ENCODE assay signal across 22 cellular contexts in the genomic region with DNA sequence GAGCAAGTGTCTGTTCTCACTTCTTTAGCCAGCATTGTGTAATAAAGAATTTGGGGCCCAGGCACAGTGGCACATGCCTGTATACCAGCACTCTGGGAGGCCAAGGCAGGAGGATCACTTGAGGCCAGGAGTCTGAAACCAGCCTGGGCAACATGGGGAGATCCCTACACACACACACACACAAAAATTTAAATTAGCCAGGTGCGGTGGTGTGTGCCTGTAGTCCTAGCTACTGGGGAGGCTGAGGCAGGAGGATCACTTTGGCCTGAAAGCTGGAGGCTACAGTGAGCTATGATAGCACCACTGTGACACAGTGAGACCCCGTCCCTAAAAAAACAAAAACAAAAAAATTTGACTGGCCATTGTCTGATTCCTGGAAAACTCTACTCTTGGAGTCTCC. TPM values are rescaled to one million over a fixed set of nuclear protein-coding genes. Genes with fewer than 3 reads are reported as not detected.
DNase-seq lines count a peak whose midpoint lies in the region; ATAC-seq and TF ChIP-seq lines count a peak whose summit lies in the region.
"Had no signal": no experiment of that assay in that cellular context is flagged by ENCODE, and none has a peak within 500 bp of the region (broad histone marks: within the 10 kb centered on the region; RNA-seq: fewer than 3 reads in every experiment).

No MANE protein-coding gene starts in this region.

- no TSS peak for BruUV-seq in mammary epithelial cell (replicated peaks; lab: Mats Ljungman, UMichigan)

- H3K27ac ChIP-seq in HUES48 (ENCODE audit: low read depth, low read length) (peak overlapping the region; percentile 29), mammary epithelial cell (ENCODE audit: insufficient read depth, low read depth, low read length) (peak overlapping the region; percentile 90)
- H3K27ac ChIP-seq: prostate gland had no signal

- no peaks in the 10 kb centered on the region for H4K20me1 ChIP-seq in mammary epithelial cell (ENCODE audit: insufficient read depth, low read length)

- H2AFZ ChIP-seq in mammary epithelial cell (ENCODE audit: low read depth, low read length): no peak overlapping the region

- 94% methylated on average over 2 of the region's 2 CpGs for WGBS in mammary epithelial cell (ENCODE audit: low coverage, missing lambda C conversion rate)

- no peak overlapping the region for H3K9ac ChIP-seq in HUES48 (ENCODE audit: low read depth, low read length)
- no peak overlapping the region for H3K9ac ChIP-seq in mammary epithelial cell (ENCODE audit: insufficient read depth, low read length)

- H3K4me3 ChIP-seq in HUES48 (ENCODE audit: low read depth, low read length) (no peak overlapping the region), mammary epithelial cell (replicated peaks in 1 of 3; ENCODE audit: insufficient read depth in 1 of 3, low read depth in 2 of 3, low read length in 3 of 3) (no peak overlapping the region)
- H3K4me3 ChIP-seq: prostate gland had no signal

- H3K36me3 ChIP-seq in HUES48 (ENCODE audit: control insufficient read depth, insufficient read depth, low read length): 0 out of 2 replicates have a peak, but pooled peaks cover 3% of the 10 kb centered on the region
- peaks cover 1% of the 10 kb centered on the region for H3K36me3 ChIP-seq in mammary epithelial cell (ENCODE audit: insufficient read depth, low read length)
- H3K36me3 ChIP-seq: prostate gland had no signal

- H3K4me1 Mint-ChIP-seq in activated T-cell treated with anti-CD3 and anti-CD28 coated beads, Interleukin-2, amount 50 U/mL, for 72 hours (ENCODE audit: low read depth): peaks cover 87% of the 10 kb centered on the region
- H3K4me1 Mint-ChIP-seq in neural crest cell: peaks cover 45% of the 10 kb centered on the region

- dilution Hi-C loops in mammary epithelial cell (cut with HindIII; ENCODE audit: low sequenced_read_pairs): no loop called here

- H3K27me3 ChIP-seq in HUES48 (ENCODE audit: control insufficient read depth, insufficient read depth, low read length) (no peaks in the 10 kb centered on the region), mammary epithelial cell (ENCODE audit: insufficient read depth, low read length) (no peaks in the 10 kb centered on the region)

- H3K79me2 ChIP-seq in mammary epithelial cell (ENCODE audit: insufficient read depth, low read length): peaks cover 100% of the 10 kb centered on the region

- H3K9me3 Mint-ChIP-seq in activated T-cell treated with anti-CD3 and anti-CD28 coated beads, Interleukin-2, amount 50 U/mL, for 72 hours: no peaks in the 10 kb centered on the region
- H3K9me3 Mint-ChIP-seq in neural crest cell: no peaks in the 10 kb centered on the region
- H3K9me3 Mint-ChIP-seq: activated CD4-positive, alpha-beta memory T cell treated with anti-CD3 and anti-CD28 coated beads for 36 hours had no signal

- in situ Hi-C loops in mammary epithelial cell (cut with MboI; ENCODE audit: low sequenced_read_pairs in 2 of 2): loop anchor here in 1 of 2 donors (25.0 kb wide), 1 partner anchor 319 kb away; a partner anchor contains a TSS

- peak overlapping the region; percentile 67 for H3K27ac Mint-ChIP-seq in activated T-cell treated with anti-CD3 and anti-CD28 coated beads, Interleukin-2, amount 50 U/mL, for 72 hours
- peak overlapping the region; percentile 31 for H3K27ac Mint-ChIP-seq in neural crest cell (ENCODE audit: unreplicated experiment)
- H3K27ac Mint-ChIP-seq: activated CD4-positive, alpha-beta memory T cell treated with anti-CD3 and anti-CD28 coated beads for 36 hours had no signal

- no peak for TF ChIP-seq CTCF in mammary epithelial cell (conservative IDR thresholded peaks at IDR 0.05 in 1 of 2, IDR thresholded peaks at IDR 0.05 in 1 of 2; ENCODE audit: extremely low read depth in 1 of 2, insufficient read depth in 1 of 2, low read depth in 1 of 2, low read length in 2 of 2)
- TF ChIP-seq CTCF in neural crest cell (conservative IDR thresholded peaks at IDR 0.05): no peak

- peaks cover 18% of the 10 kb centered on the region for H3K4me1 ChIP-seq in HUES48 (ENCODE audit: control insufficient read depth, insufficient read depth, low read length)
- peaks cover 48% of the 10 kb centered on the region for H3K4me1 ChIP-seq in mammary epithelial cell (ENCODE audit: insufficient read depth, low read length)

- no peak overlapping the region for H3K4me3 Mint-ChIP-seq in activated T-cell treated with anti-CD3 and anti-CD28 coated beads, Interleukin-2, amount 50 U/mL, for 72 hours
- H3K4me3 Mint-ChIP-seq in neural crest cell: peak overlapping the region; percentile 17
- H3K4me3 Mint-ChIP-seq: activated CD4-positive, alpha-beta memory T cell treated with anti-CD3 and anti-CD28 coated beads for 36 hours had no signal

- CTCF ChIA-PET in mammary epithelial cell (lab: Charles Lee; ENCODE audit: low non-redundant PET): no interaction called here

- no peaks in the 10 kb centered on the region for H3K27me3 Mint-ChIP-seq in activated T-cell treated with anti-CD3 and anti-CD28 coated beads, Interleukin-2, amount 50 U/mL, for 72 hours (ENCODE audit: low read depth)
- no peaks in the 10 kb centered on the region for H3K27me3 Mint-ChIP-seq in neural crest cell (ENCODE audit: low read depth)
- H3K27me3 Mint-ChIP-seq: activated CD4-positive, alpha-beta memory T cell treated with anti-CD3 and anti-CD28 coated beads for 36 hours had no signal

- H3K36me3 Mint-ChIP-seq in activated T-cell treated with anti-CD3 and anti-CD28 coated beads, Interleukin-2, amount 50 U/mL, for 72 hours (ENCODE audit: insufficient read depth in 2 of 2): peaks cover 0 to 2% of the 10 kb centered on the region in 2 donors
- no peaks in the 10 kb centered on the region for H3K36me3 Mint-ChIP-seq in neural crest cell (ENCODE audit: low read depth)

- H3K9me3 ChIP-seq in HUES48 (ENCODE audit: control insufficient read depth, insufficient read depth, low read length): no peaks in the 10 kb centered on the region
- no peaks in the 10 kb centered on the region for H3K9me3 ChIP-seq in mammary epithelial cell (replicated peaks; ENCODE audit: insufficient read depth, low read length)
- H3K9me3 ChIP-seq: prostate gland had no signal

- intact Hi-C loops in mammary epithelial cell (cut with micrococcal nuclease) (no loop called here), head of caudate nucleus (cut with DNase I) (no loop called here)

- ATAC-seq in activated T-cell treated with anti-CD3 and anti-CD28 coated beads, Interleukin-2, amount 50 U/mL, for 72 hours (replicated peaks in 1 of 2): no peak

- H3K4me2 ChIP-seq in mammary epithelial cell (ENCODE audit: insufficient read depth, low read depth, low read length): no peak overlapping the region

- no peak for DNase-seq in activated T-cell treated with anti-CD3 and anti-CD28 coated beads, Interleukin-2, amount 50 U/mL, for 72 hours
- DNase-seq in activated T-cell treated with anti-CD3 and anti-CD28 coated beads for 4 hours (no peak), mammary epithelial cell (no peak), neural crest cell (ENCODE audit: low read depth, low spot score) (no peak), DMS 273 (lab: John Stamatoyannopoulos, UW; ENCODE audit: unreplicated experiment) (no peak), NCI-H524 treated with DMSO at 0.1 percent for 48 hours (lab: John Stamatoyannopoulos, UW) (no peak), head of caudate nucleus (no peak)
- DNase-seq: activated CD4-positive, alpha-beta memory T cell treated with anti-CD3 and anti-CD28 coated beads for 36 hours; activated CD8-positive, alpha-beta memory T cell treated with anti-CD3 and anti-CD28 coated beads, Interleukin-2, amount 50 U/mL, for 48 hours; activated naive CD4-positive, alpha-beta T cell; AML-193; amygdala; cortex of kidney; GDM1; KG1; NCI-H1105; NCI-H2029; NCI-H226; NCI-H748 treated with DMSO at 0.1 percent for 48 hours; T1000 had no signal

RNA-seq across cellular contexts. Expression of a gene that starts 8.3 kb away (rescaled TPM):
- 10 to 100 TPM; 39.8 to 51.4 TPM for total RNA-seq in activated T-cell treated with anti-CD3 and anti-CD28 coated beads, Interleukin-2, amount 50 U/mL, for 72 hours
- total RNA-seq in mammary epithelial cell (10 to 100 TPM; 36.3 to 38.4 TPM), neural crest cell (48.6 and 49.9 TPM in 2 replicates)
- polyA plus RNA-seq in mammary epithelial cell: 17.9 TPM
- polyA minus RNA-seq in mammary epithelial cell: 27.6 TPM
